In genomic region chr12:56160160-56160763, GRCh38 we compare ENCODE assay signal across 7 cellular contexts. TPM values are rescaled to one million over a fixed set of nuclear protein-coding genes. Genes with fewer than 3 reads are reported as not detected.
DNase-seq lines count a peak whose midpoint lies in the region; TF ChIP-seq lines count a peak whose summit lies in the region.

No MANE protein-coding gene starts in this region.

- H3K36me3 ChIP-seq in KOPT-K1 (ENCODE audit: insufficient read depth, low read length) = peaks cover 72% of the 10 kb centered on the region
- peaks cover 35 to 60% (median 59%) of the 10 kb centered on the region in 4 donors for H3K36me3 ChIP-seq in esophagus muscularis mucosa

- H3K4me3 ChIP-seq in esophagus muscularis mucosa = peak overlapping the region; percentile 66 to 98 (median 86)

- TF ChIP-seq POLR2A in esophagus muscularis mucosa (IDR thresholded peaks at IDR 0.05; ENCODE audit: low read depth) = no peak

- no peaks in the 10 kb centered on the region for H3K27me3 ChIP-seq in esophagus muscularis mucosa

- peaks cover 35 to 69% (median 67%) of the 10 kb centered on the region in 4 donors for H3K4me1 ChIP-seq in esophagus muscularis mucosa

- TF ChIP-seq CTCF in esophagus muscularis mucosa (IDR thresholded peaks at IDR 0.05) = no peak

- intact Hi-C loops in esophagus muscularis mucosa (cut with DNase I) = no loop called here

- H3K27ac ChIP-seq in KOPT-K1 (ENCODE audit: low read depth, low read length, poor library complexity, severe bottlenecking) (peak overlapping the region; percentile 82), esophagus muscularis mucosa (replicated peaks in 1 of 4) (peak overlapping the region; percentile 93 to 98 (median 96))

- peak; percentile 67 for DNase-seq in activated CD8-positive, alpha-beta memory T cell treated with anti-CD3 and anti-CD28 coated beads, Interleukin-2, amount 50 U/mL, for 4 hours
- DNase-seq in esophagus muscularis mucosa (ENCODE audit: extremely low spot score) (no peak), pulmonary artery endothelial cell (ENCODE audit: low read depth, low spot score) (peak; percentile 66), H4 (ENCODE audit: low spot score) (no peak), NCI-H526 (lab: John Stamatoyannopoulos, UW) (no peak), NCI-H524 treated with DMSO at 0.1 percent for 48 hours (lab: John Stamatoyannopoulos, UW) (no peak)

- WGBS in esophagus muscularis mucosa = 13% methylated on average over 7 of the region's 7 CpGs

- H3K9me3 ChIP-seq in KOPT-K1 (ENCODE audit: insufficient read depth, low read length, poor library complexity, severe bottlenecking) (no peaks in the 10 kb centered on the region), esophagus muscularis mucosa (no peaks in the 10 kb centered on the region)

- TF ChIP-seq EP300 in esophagus muscularis mucosa (IDR thresholded peaks at IDR 0.05) = no peak

RNA-seq across cellular contexts. Expression of gene MYL6, which starts 2.1 kb away (rescaled TPM):
- 1,000 to 10,000 TPM; 5,145 to 8,531 (median 5,986) TPM for total RNA-seq in esophagus muscularis mucosa
- total RNA-seq in pulmonary artery endothelial cell = 2,535 and 2,553 TPM in 2 replicates
- total RNA-seq in H4 (2014; rRNA removed; shearing (Covaris generic)) = 2,426 and 2,616 TPM in 2 replicates

RNA-seq across cellular contexts. Expression of gene MYL6B, which starts 7.9 kb away (rescaled TPM):
- total RNA-seq in esophagus muscularis mucosa = 10 to 100 TPM; 28.5 to 39.4 (median 33.6) TPM
- total RNA-seq in pulmonary artery endothelial cell = 60.6 and 81.1 TPM in 2 replicates
- total RNA-seq in H4 (2014; rRNA removed; shearing (Covaris generic)) = 88.0 and 129 TPM in 2 replicates

RNA-seq across cellular contexts. Expression of gene SMARCC2, which starts 29.0 kb away (rescaled TPM):
- total RNA-seq in esophagus muscularis mucosa = 100 to 1,000 TPM in 2 of 4 donors, 10 to 100 TPM in 2; 62.1 to 111 (median 94.3) TPM
- total RNA-seq in pulmonary artery endothelial cell = 53.2 and 70.9 TPM in 2 replicates
- total RNA-seq in H4 (2014; rRNA removed; shearing (Covaris generic)) = 19.6 and 22.9 TPM in 2 replicates

RNA-seq across cellular contexts. Expression of gene ESYT1, which starts 32.2 kb away (rescaled TPM):
- total RNA-seq in esophagus muscularis mucosa (100 to 1,000 TPM; 151 to 245 (median 214) TPM), pulmonary artery endothelial cell (313 and 330 TPM in 2 replicates)
- 62.9 and 80.8 TPM in 2 replicates for total RNA-seq in H4 (2014; rRNA removed; shearing (Covaris generic))

RNA-seq across cellular contexts. Expression of gene ZC3H10, which starts 42.2 kb away (rescaled TPM):
- 1 to 10 TPM; 5.0 to 7.9 (median 6.6) TPM for total RNA-seq in esophagus muscularis mucosa
- total RNA-seq in pulmonary artery endothelial cell = 5.5 and 7.0 TPM in 2 replicates
- total RNA-seq in H4 (2014; rRNA removed; shearing (Covaris generic)) = 1.9 and 2.4 TPM in 2 replicates

Comparison
In these comparisons a context has a peak if more than half of its experiments do, and no peak if none do; other contexts are left out.
1. DNase-seq: peak in activated CD8-positive, alpha-beta memory T cell treated with anti-CD3 and anti-CD28 coated beads, Interleukin-2, amount 50 U/mL, for 4 hours (single experiment) and pulmonary artery endothelial cell (single experiment); none in esophagus muscularis mucosa (single experiment), H4 (single experiment), NCI-H526 (0 of 2) and NCI-H524 treated with DMSO at 0.1 percent for 48 hours (single experiment).